Comparison of ENCODE assay signal across 8 cellular contexts in genomic region chr3:197737319-197737649, GRCh38. TPM values are rescaled to one million over a fixed set of nuclear protein-coding genes. Genes with fewer than 3 reads are reported as not detected.
DNase-seq lines count a peak whose midpoint lies in the region; ATAC-seq and TF ChIP-seq lines count a peak whose summit lies in the region.

No MANE protein-coding gene starts in this region.

- H3K4me3 ChIP-seq in HL-60 (replicated peaks; ENCODE audit: insufficient read depth, low read length) (peak overlapping the region; percentile 77), WI38 (ENCODE audit: low read depth, low read length) (peak overlapping the region; percentile 87), right cardiac atrium (ENCODE audit: low read length) (peak overlapping the region; percentile 80), smooth muscle cell (peak overlapping the region; percentile 89)

- DNase-seq in HL-60 (ENCODE audit: low read depth in 1 of 2, low spot score in 1 of 2), result no peak
- no peak for DNase-seq in right cardiac atrium
- DNase-seq in smooth muscle cell (lab: John Stamatoyannopoulos, UW; ENCODE audit: unreplicated experiment), result no peak
- no peak for DNase-seq in kidney tubule cell (ENCODE audit: low spot score)
- no peak for DNase-seq in stimulated activated CD4-positive, alpha-beta T cell treated with anti-CD3 and anti-CD28 coated beads, Interleukin-2, amount 100 ng/mL, for 24 hours

- H3K9me3 ChIP-seq in right cardiac atrium (ENCODE audit: control insufficient read depth, low read length) (no peaks in the 10 kb centered on the region), smooth muscle cell (replicated peaks; ENCODE audit: low read depth) (no peaks in the 10 kb centered on the region)

- peak overlapping the region; percentile 91 for H2AFZ ChIP-seq in smooth muscle cell (ENCODE audit: low read depth)

- H3K27ac ChIP-seq in HL-60 (replicated peaks) (peak overlapping the region; percentile 59), right cardiac atrium (ENCODE audit: low read length) (peak overlapping the region; percentile 80), smooth muscle cell (ENCODE audit: low read depth) (peak overlapping the region; percentile 50)

- H3K4me2 ChIP-seq in smooth muscle cell, result peak overlapping the region; percentile 85

- intact Hi-C loops in right cardiac atrium (cut with DNase I), result no loop called here

- peaks cover 10% of the 10 kb centered on the region for H3F3A ChIP-seq in smooth muscle cell (ENCODE audit: low read depth)

- 0% methylated on average over 6 of the region's 6 CpGs for WGBS in right cardiac atrium
- WGBS in smooth muscle cell (ENCODE audit: low lambda C conversion rate), result under 1% methylated on average over 6 of the region's 6 CpGs

- H3K27me3 ChIP-seq in HL-60 (ENCODE audit: insufficient read depth, poor library complexity, severe bottlenecking) (no peaks in the 10 kb centered on the region), right cardiac atrium (ENCODE audit: control insufficient read depth, insufficient read depth) (no peaks in the 10 kb centered on the region), smooth muscle cell (ENCODE audit: low read depth) (no peaks in the 10 kb centered on the region)

- TF ChIP-seq CTCF in HL-60 (IDR thresholded peaks at IDR 0.05; ENCODE audit: insufficient read depth, low read length) (no peak), WI38 (IDR thresholded peaks at IDR 0.05; ENCODE audit: low read depth, low read length) (no peak), smooth muscle cell (IDR thresholded peaks at IDR 0.05; ENCODE audit: borderline replicate concordance, insufficient read depth, poor library complexity, severe bottlenecking) (no peak)

- H3K79me2 ChIP-seq in smooth muscle cell (ENCODE audit: low read depth), result peaks cover 28% of the 10 kb centered on the region

- H4K20me1 ChIP-seq in smooth muscle cell (ENCODE audit: low read depth), result no peaks in the 10 kb centered on the region

- H3K4me1 ChIP-seq in right cardiac atrium (ENCODE audit: control insufficient read depth, insufficient read depth, low read length) (peaks cover 2% of the 10 kb centered on the region), smooth muscle cell (ENCODE audit: low read depth) (peaks cover 6% of the 10 kb centered on the region)

- peak overlapping the region; percentile 21 for H3K9ac ChIP-seq in smooth muscle cell (ENCODE audit: low read depth)

- no peaks in the 10 kb centered on the region for H3K36me3 ChIP-seq in smooth muscle cell (ENCODE audit: low read depth)

- ATAC-seq in right cardiac atrium, result peak; percentile 2 to 5
- no peak for ATAC-seq in HG02588 (IDR thresholded peaks at IDR 0.05; ENCODE audit: unreplicated experiment)
- ATAC-seq in GM18868 (IDR thresholded peaks at IDR 0.05; ENCODE audit: unreplicated experiment), result no peak

RNA-seq across cellular contexts. Expression of gene RUBCN, which starts 0.6 kb away (rescaled TPM):
- total RNA-seq in right cardiac atrium, result 10 to 100 TPM; 17.7 to 21.1 (median 19.7) TPM
- 13.4 TPM for polyA plus RNA-seq in right cardiac atrium
- total RNA-seq in smooth muscle cell, result 6.0 and 7.5 TPM in 2 replicates
- polyA plus RNA-seq in smooth muscle cell, result 8.3 and 10.5 TPM in 2 replicates

RNA-seq across cellular contexts. Expression of gene FYTTD1, which starts 12.4 kb away (rescaled TPM):
- total RNA-seq in right cardiac atrium (10 to 100 TPM; 50.1 to 61.0 (median 58.2) TPM), smooth muscle cell (32.7 and 78.1 TPM in 2 replicates)
- polyA plus RNA-seq in right cardiac atrium (17.2 TPM), smooth muscle cell (33.2 and 40.7 TPM in 2 replicates)

RNA-seq across cellular contexts. Expression of gene LRCH3, which starts 53.8 kb away (rescaled TPM):
- 10 to 100 TPM; 23.1 to 27.0 (median 25.1) TPM for total RNA-seq in right cardiac atrium
- polyA plus RNA-seq in right cardiac atrium, result 16.3 TPM
- 31.7 and 49.2 TPM in 2 replicates for total RNA-seq in smooth muscle cell
- polyA plus RNA-seq in smooth muscle cell, result 14.5 and 15.6 TPM in 2 replicates

Comparison
In these comparisons a context has a peak if more than half of its experiments do, and no peak if none do; other contexts are left out.
1. ATAC-seq: peak in right cardiac atrium (2 of 2); none in HG02588 (single experiment) and GM18868 (single experiment).
2. Peak in every context shown above with its lines, with median percentiles within 50 percentile points of each other: H3K27ac ChIP-seq and H3K4me3 ChIP-seq.